ENCODE assay signal across 8 cellular contexts in genomic region chr1:93878501-93878888, GRCh38. TPM values are rescaled to one million over a fixed set of nuclear protein-coding genes. Genes with fewer than 3 reads are reported as not detected.
DNase-seq lines count a peak whose midpoint lies in the region; ATAC-seq, FAIRE-seq and TF ChIP-seq lines count a peak whose summit lies in the region.

No MANE protein-coding gene starts in this region.

- no peak for FAIRE-seq in D721Med (lab: Jason Lieb, UNC)

- peak; percentile 60 for ATAC-seq in HG03064 (IDR thresholded peaks at IDR 0.05; ENCODE audit: low read depth, unreplicated experiment)
- peak; percentile 7 to 55 for ATAC-seq in left cardiac atrium

- TF ChIP-seq CTCF in D721Med (IDR thresholded peaks at IDR 0.05; ENCODE audit: insufficient read depth, missing control alignments): no peak

- peaks cover 24% of the 10 kb centered on the region for H3K4me1 ChIP-seq in SJSA1 (replicated peaks)

- H3K36me3 ChIP-seq in SJSA1: peaks cover 50% of the 10 kb centered on the region

- DNase-seq in NOMO-1 (lab: John Stamatoyannopoulos, UW; ENCODE audit: unreplicated experiment in 2 of 2) (peak; percentile 19 to 39), NOMO-1 treated with dmso at 0.1 percent for 144 hours (lab: John Stamatoyannopoulos, UW; ENCODE audit: unreplicated experiment) (no peak), SJSA1 (ENCODE audit: low read depth in 1 of 2, low spot score in 2 of 2) (peak; percentile 36 to 61), left cardiac atrium (peak; percentile 45), renal cortical epithelial cell (ENCODE audit: low read depth) (peak; percentile 21), D721Med (ENCODE audit: insufficient read length, low spot score) (no peak)
- peak; percentile 37 for DNase-seq in activated naive CD4-positive, alpha-beta T cell treated with anti-CD3 and anti-CD28 coated beads, Interleukin-2, amount 50 U/mL, for 16 hours

- intact Hi-C loops in left cardiac atrium (cut with DNase I): no loop called here

- H3K27ac ChIP-seq in SJSA1: peak overlapping the region; percentile 78

- H3K9me3 ChIP-seq in SJSA1 (replicated peaks): no peaks in the 10 kb centered on the region

- peak overlapping the region; percentile 88 for H3K4me3 ChIP-seq in SJSA1

- no peaks in the 10 kb centered on the region for H3K27me3 ChIP-seq in SJSA1 (replicated peaks)

RNA-seq across cellular contexts. Expression of gene DNTTIP2, which starts 0.5 kb away (rescaled TPM):
- 35.6 and 40.1 TPM in 2 replicates for total RNA-seq in SJSA1 (2014; rRNA removed; shearing (Covaris generic))
- 10 to 100 TPM; 34.4 to 46.9 TPM for total RNA-seq in left cardiac atrium
- 48.6 and 51.7 TPM in 2 replicates for total RNA-seq in renal cortical epithelial cell

RNA-seq across cellular contexts. Expression of gene GCLM, which starts 30.7 kb away (rescaled TPM):
- total RNA-seq in SJSA1 (2014; rRNA removed; shearing (Covaris generic)): 25.1 and 36.0 TPM in 2 replicates
- total RNA-seq in left cardiac atrium (10 to 100 TPM; 10.1 to 10.8 TPM), renal cortical epithelial cell (23.3 and 31.3 TPM in 2 replicates)

Comparison
In these comparisons a context has a peak if more than half of its experiments do, and no peak if none do; other contexts are left out.
1. DNase-seq: peak in NOMO-1 (2 of 2), SJSA1 (2 of 2), activated naive CD4-positive, alpha-beta T cell treated with anti-CD3 and anti-CD28 coated beads, Interleukin-2, amount 50 U/mL, for 16 hours (single experiment), left cardiac atrium (single experiment) and renal cortical epithelial cell (single experiment); none in NOMO-1 treated with dmso at 0.1 percent for 144 hours (single experiment) and D721Med (single experiment).